In genomic region chr1:109210058-109210457, GRCh38 we compare ENCODE assay signal across 18 cellular contexts. TPM values are rescaled to one million over a fixed set of nuclear protein-coding genes. Genes with fewer than 3 reads are reported as not detected.
A peak's percentile ranks its signal among the peaks of the same experiment; 100 is the strongest.
DNase-seq lines count a peak whose midpoint lies in the region; ATAC-seq and TF ChIP-seq lines count a peak whose summit lies in the region.
"Had no signal": no experiment of that assay in that cellular context is flagged by ENCODE, and none has a peak within 500 bp of the region (broad histone marks: within the 10 kb centered on the region; RNA-seq: fewer than 3 reads in every experiment).

No MANE protein-coding gene starts in this region.

- H4K20me1 ChIP-seq in GM23338 (replicated peaks; ENCODE audit: insufficient read depth) = no peaks in the 10 kb centered on the region

- no peak overlapping the region for H3K27ac Mint-ChIP-seq in GM23338
- H3K27ac Mint-ChIP-seq in osteocyte (ENCODE audit: unreplicated experiment) = peak overlapping the region; percentile 77
- H3K27ac Mint-ChIP-seq: IgD-negative memory B cell had no signal

- H3K4me1 Mint-ChIP-seq in GM23338 = peaks cover 8% of the 10 kb centered on the region; the same call in 2 of the 3 replicates
- peaks cover 25% of the 10 kb centered on the region for H3K4me1 Mint-ChIP-seq in osteocyte (ENCODE audit: unreplicated experiment)

- peak overlapping the region; percentile 63; the same call in 1 of the 2 replicates for H2AFZ ChIP-seq in GM23338

- peaks cover 7% of the 10 kb centered on the region; the same call in 2 of the 3 replicates for H3K36me3 Mint-ChIP-seq in GM23338 (ENCODE audit: low read depth)
- peaks cover 4% of the 10 kb centered on the region for H3K36me3 Mint-ChIP-seq in osteocyte (ENCODE audit: unreplicated experiment)

- no peak for DNase-seq in GM23338 (ENCODE audit: low spot score)
- DNase-seq in NCI-H2171 treated with DMSO at 0.1 percent for 48 hours (lab: John Stamatoyannopoulos, UW) = peak; percentile 79
- DNase-seq in colonic mucosa = peak; percentile 16
- no peak for DNase-seq in osteocyte (ENCODE audit: extremely low spot score, unreplicated experiment)
- DNase-seq in amniotic stem cell (lab: John Stamatoyannopoulos, UW) = no peak
- DNase-seq in cortex of kidney (lab: John Stamatoyannopoulos, UW) = no peak
- DNase-seq: Caco-2, DMS153, H7, MV-4-11, NCI-H1417, NCI-H1930, NCI-H510A, NCI-H774, Right ventricle myocardium superior, SK-N-SH had no signal

- no peaks in the 10 kb centered on the region for H3F3A ChIP-seq in GM23338 (replicated peaks; ENCODE audit: low read depth)

- H3K9me2 ChIP-seq in GM23338 (ENCODE audit: insufficient read depth) = no peaks in the 10 kb centered on the region
- H3K9me2 ChIP-seq: SK-N-SH had no signal

- H3K4me3 Mint-ChIP-seq in GM23338 (no peak overlapping the region), osteocyte (ENCODE audit: unreplicated experiment) (no peak overlapping the region)

- no peaks in the 10 kb centered on the region for H3K9me3 Mint-ChIP-seq in GM23338
- no peaks in the 10 kb centered on the region for H3K9me3 Mint-ChIP-seq in osteocyte (ENCODE audit: unreplicated experiment)
- H3K9me3 Mint-ChIP-seq: IgD-negative memory B cell had no signal

- ATAC-seq in GM23338 = no peak
- ATAC-seq in HG02884 (IDR thresholded peaks at IDR 0.05; ENCODE audit: unreplicated experiment) = no peak

- H3K36me3 ChIP-seq in GM23338 (ENCODE audit: insufficient read depth) (no peaks in the 10 kb centered on the region), colonic mucosa (no peaks in the 10 kb centered on the region)

- H3K4me2 ChIP-seq in GM23338 = no peak overlapping the region

- H3K9ac ChIP-seq in colonic mucosa (ENCODE audit: low read depth in 2 of 2, low read length in 2 of 2) = no peak overlapping the region
- H3K9ac ChIP-seq: SK-N-SH had no signal

- intact Hi-C loops in colonic mucosa (cut with DNase I) = no loop called here

- H3K27me3 ChIP-seq in GM23338 (ENCODE audit: insufficient read depth) (no peaks in the 10 kb centered on the region), colonic mucosa (no peaks in the 10 kb centered on the region)

- no peaks in the 10 kb centered on the region for H3K9me3 ChIP-seq in colonic mucosa
- H3K9me3 ChIP-seq: Caco-2, SK-N-SH had no signal

- H3K4me1 ChIP-seq in GM23338 (ENCODE audit: insufficient read depth) = peaks cover 7% of the 10 kb centered on the region
- H3K4me1 ChIP-seq in colonic mucosa = no peaks in the 10 kb centered on the region

- H3K27me3 Mint-ChIP-seq in GM23338 (ENCODE audit: insufficient read depth, low read depth, poor library complexity) (no peaks in the 10 kb centered on the region), osteocyte (ENCODE audit: unreplicated experiment) (no peaks in the 10 kb centered on the region)
- H3K27me3 Mint-ChIP-seq: IgD-negative memory B cell had no signal

- TF ChIP-seq CTCF in GM23338 (conservative IDR thresholded peaks at IDR 0.05; ENCODE audit: low read depth in 2 of 2) (no peak), colonic mucosa (IDR thresholded peaks at IDR 0.05) (no peak), osteocyte (IDR thresholded peaks at IDR 0.05) (no peak)

- peaks cover 11% of the 10 kb centered on the region for H3K79me2 ChIP-seq in GM23338 (replicated peaks; ENCODE audit: insufficient read depth)

- H3K27ac ChIP-seq in GM23338 (ENCODE audit: low read depth) (no peak overlapping the region), colonic mucosa (no peak overlapping the region)

- H3K4me3 ChIP-seq in GM23338 = no peak overlapping the region
- no peak overlapping the region for H3K4me3 ChIP-seq in colonic mucosa

TF ChIP-seq in GM23338, 12 proteins besides CTCF, POLR2A, EP300 and RAD21 (continues in another document):
- TF ChIP-seq JUNB (IDR thresholded peaks at IDR 0.05; ENCODE audit: unreplicated experiment) (no peak), EZH2 (IDR thresholded peaks at IDR 0.05; ENCODE audit: low read depth, unreplicated experiment) (no peak), ZNF114 (CRISPR knock-in tag; IDR thresholded peaks at IDR 0.05) (no peak), ZNF331 (CRISPR knock-in tag; IDR thresholded peaks at IDR 0.05; ENCODE audit: low read depth) (no peak), ETS1 (IDR thresholded peaks at IDR 0.05) (no peak), POLR2AphosphoS5 (IDR thresholded peaks at IDR 0.05; ENCODE audit: low read depth) (no peak), REST (IDR thresholded peaks at IDR 0.05; ENCODE audit: unreplicated experiment) (no peak), STAT1 (IDR thresholded peaks at IDR 0.05; ENCODE audit: unreplicated experiment) (no peak), EZH2phosphoT487 (IDR thresholded peaks at IDR 0.05; ENCODE audit: unreplicated experiment) (no peak), CREB1 (CRISPR knock-in tag; IDR thresholded peaks at IDR 0.05; ENCODE audit: low read depth) (no peak)

RNA-seq across cellular contexts. Expression of gene SARS1, which starts 3.7 kb away (rescaled TPM):
- 166 and 168 TPM in 2 replicates for total RNA-seq in GM23338 (2014; rRNA removed; shearing (Covaris generic))
- polyA plus RNA-seq in GM23338 (2016; fragmentation: Nextera tagmentation; extraction: Ambion mirVana) = 125 and 141 TPM in 2 replicates
- total RNA-seq in colonic mucosa (100 to 1,000 TPM; 139 to 193 TPM), osteocyte (364 and 396 TPM in 2 replicates)

RNA-seq across cellular contexts. Expression of gene CELSR2, which starts 39.3 kb away (rescaled TPM):
- total RNA-seq in GM23338 (2014; rRNA removed; shearing (Covaris generic)) = 30.4 and 35.1 TPM in 2 replicates
- 11.1 and 11.2 TPM in 2 replicates for polyA plus RNA-seq in GM23338 (2016; fragmentation: Nextera tagmentation; extraction: Ambion mirVana)
- total RNA-seq in colonic mucosa (1 to 10 TPM; 4.2 to 6.1 TPM), osteocyte (10.3 and 10.5 TPM in 2 replicates)

Comparison
In these comparisons a context has a peak if more than half of its experiments do, and no peak if none do; other contexts are left out.
1. DNase-seq: peak in NCI-H2171 treated with DMSO at 0.1 percent for 48 hours (single experiment) and colonic mucosa (single experiment); none in GM23338 (single experiment), osteocyte (single experiment), amniotic stem cell (single experiment) and cortex of kidney (single experiment).